In the genomic region with DNA sequence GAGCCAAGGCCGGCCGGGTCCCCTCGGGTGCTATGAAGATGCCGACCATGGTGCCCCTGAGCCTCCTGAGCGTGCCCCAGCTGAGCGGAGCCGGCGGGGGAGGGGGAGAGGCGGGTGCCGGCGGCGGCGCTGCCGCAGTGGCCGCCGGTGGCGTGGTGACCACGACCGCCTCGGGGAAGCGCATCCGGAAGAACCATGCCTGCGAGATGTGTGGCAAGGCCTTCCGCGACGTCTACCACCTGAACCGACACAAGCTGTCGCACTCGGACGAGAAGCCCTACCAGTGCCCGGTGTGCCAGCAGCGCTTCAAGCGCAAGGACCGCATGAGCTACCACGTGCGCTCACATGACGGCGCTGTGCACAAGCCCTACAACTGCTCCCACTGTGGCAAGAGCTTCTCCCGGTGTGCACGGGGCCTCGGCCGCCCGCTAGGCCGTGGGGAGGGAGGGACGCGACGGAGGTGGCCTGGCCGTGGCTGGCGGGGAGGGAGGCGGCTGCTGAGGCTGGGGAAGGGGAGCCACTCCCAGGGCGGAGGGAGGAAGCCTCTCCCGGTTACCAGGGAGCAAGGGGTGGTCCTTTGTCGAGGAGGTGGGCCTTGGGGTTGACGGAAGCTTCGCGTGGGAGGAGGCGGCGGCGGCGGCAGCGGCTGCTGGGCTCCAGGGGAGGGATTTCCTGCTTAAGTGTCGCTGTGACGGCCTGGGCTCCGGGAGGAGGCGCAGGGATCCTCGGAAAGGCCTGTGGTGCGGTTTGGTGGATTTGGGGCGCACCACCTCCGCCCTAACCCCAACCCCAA, we compare ENCODE assay signal across 8 cellular contexts. TPM values are rescaled to one million over a fixed set of nuclear protein-coding genes. Genes with fewer than 3 reads are reported as not detected.
DNase-seq lines count a peak whose midpoint lies in the region; ATAC-seq, FAIRE-seq and TF ChIP-seq lines count a peak whose summit lies in the region.

No MANE protein-coding gene starts in this region.

- H4K20me1 ChIP-seq in SU-DHL-6 (ENCODE audit: low read depth, low read length) = peaks cover 8% of the 10 kb centered on the region

- H3K4me1 ChIP-seq in pancreas (peaks cover 0 to 20% (median 0%) of the 10 kb centered on the region in 3 donors), tibial artery (peaks cover 18 to 58% (median 44%) of the 10 kb centered on the region in 4 donors)

- H3K27me3 ChIP-seq in SU-DHL-6 (ENCODE audit: low read length) = no peaks in the 10 kb centered on the region
- no peaks in the 10 kb centered on the region for H3K27me3 ChIP-seq in pancreas
- no peaks in the 10 kb centered on the region for H3K27me3 ChIP-seq in tibial artery

- TF ChIP-seq CTCF in SU-DHL-6 (IDR thresholded peaks at IDR 0.05; ENCODE audit: insufficient read depth, low read length, poor library complexity, severe bottlenecking) (peak; percentile 7), pancreas (IDR thresholded peaks at IDR 0.05) (peak in 1 of 4 donors; percentile 13), tibial artery (IDR thresholded peaks at IDR 0.05) (peak; percentile 41 to 43)

- peaks cover 12% of the 10 kb centered on the region; the same call in 1 of the 2 replicates for H3K79me2 ChIP-seq in SU-DHL-6 (ENCODE audit: insufficient read depth, low read length)

- peak overlapping the region; percentile 98 for H3K27ac Mint-ChIP-seq in activated naive CD8-positive, alpha-beta T cell treated with anti-CD3 and anti-CD28 coated beads, Interleukin-2, amount 50 U/mL, for 24 hours

- H3K36me3 ChIP-seq in SU-DHL-6 (ENCODE audit: low read length) (peaks cover 15% of the 10 kb centered on the region), pancreas (no peaks in the 10 kb centered on the region), tibial artery (peaks cover 11 to 21% (median 13%) of the 10 kb centered on the region in 3 donors)

- DNase-seq in ACHN (peak; percentile 90), NCI-H1092 (lab: John Stamatoyannopoulos, UW) (peak; percentile 84), Right ventricle myocardium superior (peak; percentile 93), pancreas (peak; percentile 76 to 90 (median 78)), tibial artery (peak; percentile 92 to 96)
- DNase-seq in activated naive CD8-positive, alpha-beta T cell treated with anti-CD3 and anti-CD28 coated beads, Interleukin-2, amount 50 U/mL, for 24 hours = peak; percentile 90

- no peaks in the 10 kb centered on the region for H3K9me2 ChIP-seq in SU-DHL-6 (replicated peaks; ENCODE audit: insufficient read depth, low read length)

- no peak overlapping the region for H2AFZ ChIP-seq in SU-DHL-6 (ENCODE audit: low read depth, low read length, severe bottlenecking)

- FAIRE-seq in pancreas (lab: Jason Lieb, UNC) = no peak

- H3K4me2 ChIP-seq in SU-DHL-6 (ENCODE audit: low read depth, low read length, poor library complexity, severe bottlenecking) = peak overlapping the region; percentile 62

- H3K9ac ChIP-seq in SU-DHL-6 (ENCODE audit: low read length) = peak overlapping the region; percentile 74

- peaks cover 53% of the 10 kb centered on the region for H3K36me3 Mint-ChIP-seq in activated naive CD8-positive, alpha-beta T cell treated with anti-CD3 and anti-CD28 coated beads, Interleukin-2, amount 50 U/mL, for 24 hours (ENCODE audit: low read depth)

- in situ Hi-C loops in ACHN (cut with HindIII; ENCODE audit: low pct_ligation_motif_present, low pct_unique_long_range_greater_than_20kb, low sequenced_read_pairs) = no loop called here

- peak; percentile 27 for ATAC-seq in GM18870 (IDR thresholded peaks at IDR 0.05; ENCODE audit: unreplicated experiment)
- ATAC-seq in activated naive CD8-positive, alpha-beta T cell treated with anti-CD3 and anti-CD28 coated beads, Interleukin-2, amount 50 U/mL, for 24 hours = peak; percentile 27
- peak; percentile 9 for ATAC-seq in Right ventricle myocardium superior (ENCODE audit: poor library complexity)
- peak in 3 of 4 donors; percentile 2 to 8 (median 3) for ATAC-seq in pancreas

- H3K4me1 Mint-ChIP-seq in activated naive CD8-positive, alpha-beta T cell treated with anti-CD3 and anti-CD28 coated beads, Interleukin-2, amount 50 U/mL, for 24 hours = peaks cover 58% of the 10 kb centered on the region

- intact Hi-C loops in Right ventricle myocardium superior (cut with DNase I) (loop anchor here (10.0 kb wide), 1 partner anchor 1117 kb away; a partner anchor contains a TSS), pancreas (cut with DNase I) (no loop called here), tibial artery (cut with DNase I; ENCODE audit: low total_unique reads) (no loop called here)

- peak overlapping the region; percentile 84 for H3K27ac ChIP-seq in SU-DHL-6 (ENCODE audit: low read depth, low read length)
- H3K27ac ChIP-seq in pancreas = peak overlapping the region; percentile 47 to 86 (median 71)
- peak overlapping the region; percentile 90 to 97 for H3K27ac ChIP-seq in tibial artery

- H3K4me3 ChIP-seq in SU-DHL-6 (ENCODE audit: insufficient read depth, low read length, poor library complexity, severe bottlenecking) = peak overlapping the region; percentile 62
- H3K4me3 ChIP-seq in pancreas = peak overlapping the region; percentile 6 to 60 (median 30)
- peak overlapping the region; percentile 73 to 88 for H3K4me3 ChIP-seq in tibial artery

- H3K9me3 ChIP-seq in SU-DHL-6 (ENCODE audit: insufficient read depth, low read length) (no peaks in the 10 kb centered on the region), pancreas (no peaks in the 10 kb centered on the region), tibial artery (no peaks in the 10 kb centered on the region)

- H3K9me3 Mint-ChIP-seq in activated naive CD8-positive, alpha-beta T cell treated with anti-CD3 and anti-CD28 coated beads, Interleukin-2, amount 50 U/mL, for 24 hours = no peaks in the 10 kb centered on the region

- peak overlapping the region; percentile 97 for H3K4me3 Mint-ChIP-seq in activated naive CD8-positive, alpha-beta T cell treated with anti-CD3 and anti-CD28 coated beads, Interleukin-2, amount 50 U/mL, for 24 hours

- 31 to 34% methylated on average over 62 to 69 of the region's 69 CpGs for WGBS in pancreas, 2 donors

- H3F3A ChIP-seq in SU-DHL-6 (ENCODE audit: insufficient read depth) = peaks cover 46% of the 10 kb centered on the region

- peaks cover 5% of the 10 kb centered on the region for H3K27me3 Mint-ChIP-seq in activated naive CD8-positive, alpha-beta T cell treated with anti-CD3 and anti-CD28 coated beads, Interleukin-2, amount 50 U/mL, for 24 hours

RNA-seq across cellular contexts. Expression of a gene that starts 1.3 kb away (rescaled TPM):
- total RNA-seq in Right ventricle myocardium superior (74.0 TPM), pancreas (100 to 1,000 TPM in 1 of 6 donors, 10 to 100 TPM in 5; 84.8 to 122 (median 96.2) TPM)
- 100 to 1,000 TPM in 1 of 2 donors, 10 to 100 TPM in 1; 94.1 to 107 TPM for polyA plus RNA-seq in pancreas

RNA-seq across cellular contexts. Expression of a gene that starts 4.4 kb away (rescaled TPM):
- total RNA-seq in Right ventricle myocardium superior = 3.3 TPM
- total RNA-seq in pancreas = 1 to 10 TPM in 1 of 6 donors, under 1 TPM in 5; 0.35 to 1.2 (median 0.45) TPM
- 1 to 10 TPM; 2.6 to 3.2 TPM for polyA plus RNA-seq in pancreas

RNA-seq across cellular contexts. Expression of a gene that starts 8.3 kb away (rescaled TPM):
- total RNA-seq in Right ventricle myocardium superior (14.7 TPM), pancreas (10 to 100 TPM in 3 of 6 donors, 1 to 10 TPM in 3; 8.1 to 14.5 (median 10.4) TPM)
- 10 to 100 TPM; 34.5 to 34.7 TPM for polyA plus RNA-seq in pancreas

RNA-seq across cellular contexts. Expression of a gene that starts 12.6 kb away (rescaled TPM):
- 45.5 TPM for total RNA-seq in Right ventricle myocardium superior
- 100 to 1,000 TPM in 2 of 6 donors, 10 to 100 TPM in 4; 58.8 to 123 (median 77.5) TPM for total RNA-seq in pancreas
- polyA plus RNA-seq in pancreas = 100 to 1,000 TPM; 119 to 179 TPM

RNA-seq across cellular contexts. Expression of a gene that starts 17.1 kb away (rescaled TPM):
- total RNA-seq in Right ventricle myocardium superior = 59.8 TPM
- 10 to 100 TPM in 4 of 6 donors, 1 to 10 TPM in 2; 7.7 to 17.4 (median 11.0) TPM for total RNA-seq in pancreas
- polyA plus RNA-seq in pancreas = 10 to 100 TPM; 43.1 to 51.2 TPM

Comparison
In these comparisons a context has a peak if more than half of its experiments do, and no peak if none do; other contexts are left out.
1. Peak in every context shown above with its lines: DNase-seq, ATAC-seq, H3K4me3 ChIP-seq and H3K27ac ChIP-seq.
2. H3K4me3 ChIP-seq: peak in every context shown above with its lines; median percentile 80 in tibial artery; 62 in SU-DHL-6; 30 in pancreas.